Comparison of ENCODE assay signal across 20 cellular contexts in the genomic region with DNA sequence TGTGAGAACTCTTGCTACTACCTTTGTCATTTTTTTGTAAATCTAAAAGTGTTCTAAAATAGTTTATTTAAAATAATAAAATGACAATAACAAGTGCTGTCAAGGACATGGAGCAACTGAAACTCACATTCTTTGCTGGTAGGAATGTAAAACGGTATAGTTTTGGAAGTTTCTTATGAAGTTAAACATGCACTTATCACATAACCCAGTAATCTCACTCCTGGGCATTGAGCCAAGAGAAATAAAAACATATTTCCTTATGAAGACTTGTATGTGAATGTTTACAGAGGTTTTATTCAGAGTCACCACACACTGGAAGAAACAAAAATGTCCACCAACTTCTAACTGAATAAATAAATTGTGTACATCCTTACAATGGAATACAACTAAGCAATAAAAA. TPM values are rescaled to one million over a fixed set of nuclear protein-coding genes. Genes with fewer than 3 reads are reported as not detected.
"Had no signal": no experiment of that assay in that cellular context is flagged by ENCODE, and none has a peak within 500 bp of the region (broad histone marks: within the 10 kb centered on the region; RNA-seq: fewer than 3 reads in every experiment).

No MANE protein-coding gene starts in this region.

- H3K9me3 ChIP-seq: colonic mucosa, sigmoid colon, suprapubic skin, upper lobe of left lung had no signal

- H3K27ac ChIP-seq: colonic mucosa, sigmoid colon, suprapubic skin, upper lobe of left lung had no signal

- H3K36me3 Mint-ChIP-seq: activated CD8-positive, alpha-beta memory T cell treated with anti-CD3 and anti-CD28 coated beads, Interleukin-2, amount 10 ng/mL, durations not matched to agents 7 days and 5 days; activated naive CD8-positive, alpha-beta T cell; T-cell had no signal

- H3K4me3 Mint-ChIP-seq: activated CD8-positive, alpha-beta memory T cell treated with anti-CD3 and anti-CD28 coated beads, Interleukin-2, amount 10 ng/mL, durations not matched to agents 7 days and 5 days; activated naive CD8-positive, alpha-beta T cell; activated T-cell treated with anti-CD3 and anti-CD28 coated beads, Interleukin-2, amount 50 U/mL, for 4 hours; nephron progenitor cell; T-cell had no signal

- DNase-seq: activated CD4-positive, alpha-beta T cell treated with anti-CD3 and anti-CD28 coated beads for 1 hour; activated CD4-positive, alpha-beta T cell treated with anti-CD3 and anti-CD28 coated beads, Interleukin-2, amount 50 U/mL, for 48 hours; activated CD8-positive, alpha-beta memory T cell treated with anti-CD3 and anti-CD28 coated beads, Interleukin-2, amount 10 ng/mL, durations not matched to agents 7 days and 5 days; activated effector memory CD4-positive, alpha-beta T cell treated with anti-CD3 and anti-CD28 coated beads, Interleukin-2, amount 50 U/mL, for 16 hours; activated T-cell treated with anti-CD3 and anti-CD28 coated beads, Interleukin-2, amount 50 U/mL, for 4 hours; anterior cingulate cortex; colonic mucosa; effector CD8-positive, alpha-beta T cell; head of caudate nucleus; nephron progenitor cell; sigmoid colon; stimulated activated CD4-positive, alpha-beta T cell treated with anti-CD3 and anti-CD28 coated beads, Interleukin-4, amount 100 ng/mL, for 1 hour; stimulated activated CD8-positive, alpha-beta memory T cell treated with anti-CD3 and anti-CD28 coated beads, Interleukin-4, amount 100 ng/mL, for 48 hours; stimulated activated naive CD8-positive, alpha-beta T cell treated with anti-CD3 and anti-CD28 coated beads, Interleukin-15, Interleukin-2, amounts not matched to agents 100 U/mL and 50 U/mL, for 24 hours; T-cell; T1000; upper lobe of left lung had no signal

- H3K27ac Mint-ChIP-seq: activated CD8-positive, alpha-beta memory T cell treated with anti-CD3 and anti-CD28 coated beads, Interleukin-2, amount 10 ng/mL, durations not matched to agents 7 days and 5 days; activated naive CD8-positive, alpha-beta T cell; nephron progenitor cell; T-cell had no signal

- H3K4me1 Mint-ChIP-seq: nephron progenitor cell had no signal

- H3K36me3 ChIP-seq: colonic mucosa, sigmoid colon, suprapubic skin, upper lobe of left lung had no signal

- H3K27me3 ChIP-seq: colonic mucosa, sigmoid colon, suprapubic skin, upper lobe of left lung had no signal

- ATAC-seq: activated CD8-positive, alpha-beta memory T cell treated with anti-CD3 and anti-CD28 coated beads, Interleukin-2, amount 10 ng/mL, durations not matched to agents 7 days and 5 days; activated T-cell treated with anti-CD3 and anti-CD28 coated beads, Interleukin-2, amount 50 U/mL, for 4 hours; stimulated activated naive CD8-positive, alpha-beta T cell treated with anti-CD3 and anti-CD28 coated beads, Interleukin-15, Interleukin-2, amounts not matched to agents 100 U/mL and 50 U/mL, for 24 hours; T-cell had no signal

- H3K4me3 ChIP-seq: colonic mucosa, sigmoid colon, suprapubic skin, upper lobe of left lung had no signal

- H3K4me1 ChIP-seq: colonic mucosa, sigmoid colon, upper lobe of left lung had no signal

RNA-seq across cellular contexts. Expression of gene COL15A1, which starts 46.0 kb away (rescaled TPM):
- total RNA-seq: pulmonary artery endothelial cell had no signal
